10 cellular contexts compared by ENCODE assay signal in the genomic region with DNA sequence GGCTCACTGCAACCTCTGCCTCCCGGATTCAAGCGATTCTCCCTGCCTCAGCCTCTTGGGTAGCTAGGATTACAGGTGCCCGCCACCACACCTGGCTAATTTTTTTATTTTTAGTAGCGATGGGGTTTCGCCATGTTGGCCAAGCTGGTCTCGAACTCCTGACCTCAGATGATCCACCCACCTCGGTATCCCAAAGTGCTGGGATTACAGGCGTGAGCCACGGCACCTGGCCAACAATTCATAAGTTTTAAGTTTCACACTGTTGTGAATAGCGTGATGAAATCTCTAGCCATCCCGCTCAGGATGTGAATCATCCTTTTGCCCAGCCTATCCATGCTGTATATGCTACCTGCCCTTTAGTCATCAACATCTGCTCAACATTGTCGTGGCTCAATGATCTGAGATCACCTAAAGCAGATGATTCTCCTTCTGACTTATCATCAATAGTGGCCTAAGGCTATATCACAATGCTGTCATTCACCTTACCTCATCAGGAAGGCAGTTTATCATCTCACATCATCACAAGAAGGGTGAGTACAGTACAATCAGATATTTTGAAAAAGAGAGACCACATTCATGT. TPM values are rescaled to one million over a fixed set of nuclear protein-coding genes. Genes with fewer than 3 reads are reported as not detected.
DNase-seq lines count a peak whose midpoint lies in the region; ATAC-seq and TF ChIP-seq lines count a peak whose summit lies in the region.
"Had no signal": no experiment of that assay in that cellular context is flagged by ENCODE, and none has a peak within 500 bp of the region (broad histone marks: within the 10 kb centered on the region; RNA-seq: fewer than 3 reads in every experiment).

No MANE protein-coding gene starts in this region.

- peak overlapping the region; percentile 84 for H3K27ac Mint-ChIP-seq in T-helper 17 cell

- ATAC-seq in T-helper 17 cell (no peak), GM18519 (IDR thresholded peaks at IDR 0.05; ENCODE audit: low FRiP score, unreplicated experiment) (no peak), HG03378 (IDR thresholded peaks at IDR 0.05; ENCODE audit: unreplicated experiment) (no peak), GM18870 (IDR thresholded peaks at IDR 0.05; ENCODE audit: unreplicated experiment) (no peak)
- ATAC-seq: left lobe of liver had no signal

- H3K27me3 ChIP-seq in esophagus squamous epithelium, result no peaks in the 10 kb centered on the region
- H3K27me3 ChIP-seq in WERI-Rb-1 (ENCODE audit: insufficient read depth, low read depth, severe bottlenecking), result no peaks in the 10 kb centered on the region

- no peaks in the 10 kb centered on the region for H3K9me3 ChIP-seq in T-helper 17 cell (ENCODE audit: control insufficient read depth, low read length, poor library complexity, severe bottlenecking)
- H3K9me3 ChIP-seq in esophagus squamous epithelium, result no peaks in the 10 kb centered on the region
- H3K9me3 ChIP-seq in WERI-Rb-1 (ENCODE audit: severe bottlenecking), result no peaks in the 10 kb centered on the region

- DNase-seq in stimulated activated naive CD4-positive, alpha-beta T cell treated with Interleukin-2 at 50 U/mL for 16 hours (lab: John Stamatoyannopoulos, UW), result peak; percentile 16
- no peak for DNase-seq in stimulated activated naive CD4-positive, alpha-beta T cell (lab: John Stamatoyannopoulos, UW)
- DNase-seq in T-helper 17 cell (no peak), esophagus squamous epithelium (lab: John Stamatoyannopoulos, UW) (no peak), WERI-Rb-1 (no peak)
- DNase-seq: NCI-H2171 had no signal

- TF ChIP-seq CTCF in esophagus squamous epithelium (IDR thresholded peaks at IDR 0.05) (no peak), WERI-Rb-1 (IDR thresholded peaks at IDR 0.05; ENCODE audit: low read depth, low read length) (no peak)

- H3K4me1 ChIP-seq in esophagus squamous epithelium, result peaks cover 27 to 80% (median 38%) of the 10 kb centered on the region in 3 donors

- intact Hi-C loops in esophagus squamous epithelium (cut with DNase I), result no loop called here

- TF ChIP-seq POLR2A in esophagus squamous epithelium (IDR thresholded peaks at IDR 0.05), result no peak

- H3K27ac ChIP-seq in esophagus squamous epithelium (peak overlapping the region; percentile 16 to 63 (median 48)), WERI-Rb-1 (no peak overlapping the region)

- H3K4me3 ChIP-seq in esophagus squamous epithelium (no peak overlapping the region), WERI-Rb-1 (ENCODE audit: low read depth, low read length) (no peak overlapping the region)

- H3K36me3 Mint-ChIP-seq in T-helper 17 cell (ENCODE audit: low read depth), result peaks cover 3% of the 10 kb centered on the region

- H3K4me3 Mint-ChIP-seq in T-helper 17 cell, result no peak overlapping the region

- no peaks in the 10 kb centered on the region for H3K27me3 Mint-ChIP-seq in T-helper 17 cell

- H3K4me1 Mint-ChIP-seq in T-helper 17 cell, result peaks cover 49% of the 10 kb centered on the region

- 45 to 49% methylated on average over 12 of the region's 12 CpGs for WGBS in esophagus squamous epithelium, 2 donors

- H3K36me3 ChIP-seq in esophagus squamous epithelium (peaks cover 0 to 5% (median under 1%) of the 10 kb centered on the region in 3 donors), WERI-Rb-1 (peaks cover 42% of the 10 kb centered on the region)

RNA-seq across cellular contexts. Expression of gene PFDN2, which starts 2.6 kb away (rescaled TPM):
- total RNA-seq in T-helper 17 cell, result 10 to 100 TPM; 34.5 to 37.1 TPM
- total RNA-seq in esophagus squamous epithelium, result 10 to 100 TPM; 27.0 to 59.2 (median 45.3) TPM

RNA-seq across cellular contexts. Expression of gene NIT1, which starts 2.7 kb away (rescaled TPM):
- total RNA-seq in T-helper 17 cell (10 to 100 TPM; 16.0 to 19.3 TPM), esophagus squamous epithelium (10 to 100 TPM; 16.9 to 28.6 (median 22.1) TPM)

RNA-seq across cellular contexts. Expression of gene KLHDC9, which starts 17.1 kb away (rescaled TPM):
- under 1 TPM in 1 of 2 donors, not detected in 1; 0.57 TPM for total RNA-seq in T-helper 17 cell
- total RNA-seq in esophagus squamous epithelium, result 1 to 10 TPM in 3 of 4 donors, under 1 TPM in 1; 0.31 to 2.7 (median 1.7) TPM

RNA-seq across cellular contexts. Expression of gene DEDD, which starts 17.2 kb away (rescaled TPM):
- total RNA-seq in T-helper 17 cell (10 to 100 TPM; 32.9 to 40.0 TPM), esophagus squamous epithelium (10 to 100 TPM; 16.6 to 32.8 (median 27.2) TPM)

RNA-seq across cellular contexts. Expression of gene NECTIN4, which starts 25.9 kb away (rescaled TPM):
- total RNA-seq in T-helper 17 cell, result not detected
- total RNA-seq in esophagus squamous epithelium, result 100 to 1,000 TPM in 2 of 4 donors, 10 to 100 TPM in 2; 52.7 to 161 (median 96.2) TPM
- total RNA-seq: left lobe of liver had no signal
